Comparison of ENCODE assay signal across 20 cellular contexts in genomic region chr3:65627102-65627501, GRCh38.
A peak's percentile ranks its signal among the peaks of the same experiment; 100 is the strongest.
DNase-seq lines count a peak whose midpoint lies in the region; ATAC-seq and TF ChIP-seq lines count a peak whose summit lies in the region.
"Had no signal": no experiment of that assay in that cellular context is flagged by ENCODE, and none has a peak within 500 bp of the region (broad histone marks: within the 10 kb centered on the region; RNA-seq: fewer than 3 reads in every experiment).

No MANE protein-coding gene starts in this region.

- H3K4me3 ChIP-seq in mucosa of descending colon = no peak overlapping the region

- no peak for TF ChIP-seq CTCF in mucosa of descending colon (IDR thresholded peaks at IDR 0.05)

- DNase-seq in EH (ENCODE audit: low read depth) (peak; percentile 57), HCEC 1CT (peak; percentile 46), RPMI7951 (ENCODE audit: low read depth) (peak; percentile 35), mucosa of descending colon (no peak), NCI-H2107 (lab: John Stamatoyannopoulos, UW) (no peak), middle frontal gyrus (ENCODE audit: extremely low spot score, low spot score) (no peak), COLO829 (ENCODE audit: low spot score) (no peak)
- DNase-seq: CD4-positive, alpha-beta T cell; DMS153; H9; KBM-7; NCI-H1417; NCI-H187; NCI-H2171 treated with DMSO at 0.1 percent for 48 hours; NCI-H510A; NCI-H748 treated with DMSO at 0.1 percent for 48 hours; NK-92 treated with Interleukin-12 subunit alpha and Interleukin-12 subunit beta, amount 100 ng/mL, for 24 hours; SHP77 treated with DMSO at 0.1 percent for 48 hours; SK-N-SH had no signal

- H3K36me3 ChIP-seq in mucosa of descending colon (ENCODE audit: low read depth) = no peaks in the 10 kb centered on the region

- intact Hi-C loops in mucosa of descending colon (cut with DNase I, micrococcal nuclease) = no loop called here

- ATAC-seq in esophagus mucosa (peak; percentile 84), mucosa of descending colon (no peak)

- H3K4me1 ChIP-seq in mucosa of descending colon (ENCODE audit: low read depth) = no peaks in the 10 kb centered on the region

- H3K9me3 ChIP-seq in mucosa of descending colon = no peaks in the 10 kb centered on the region
- H3K9me3 ChIP-seq: SK-N-SH had no signal

Comparison
In these comparisons a context has a peak if more than half of its experiments do, and no peak if none do; other contexts are left out.
1. DNase-seq: peak in EH (single experiment), HCEC 1CT (single experiment) and RPMI7951 (single experiment); none in mucosa of descending colon (0 of 3), NCI-H2107 (single experiment), middle frontal gyrus (single experiment) and COLO829 (single experiment).